ENCODE assay signal across 1 cellular context in genomic region chr5:175444905-175445456, GRCh38.
TF ChIP-seq lines count a peak whose summit lies in the region.

No MANE protein-coding gene starts in this region.

TF ChIP-seq in H1, 55 proteins besides CTCF, POLR2A, EP300 and RAD21:
- no peak for TF ChIP-seq TCF12 (IDR thresholded peaks at IDR 0.05; ENCODE audit: low read depth, low read length)
- peak; percentile 26; the same call in 1 of the 2 replicates for TF ChIP-seq E2F6 (IDR thresholded peaks at IDR 0.05)
- no peak for TF ChIP-seq KDM5A (IDR thresholded peaks at IDR 0.05; ENCODE audit: low read length)
- TF ChIP-seq USF2 (IDR thresholded peaks at IDR 0.05; ENCODE audit: low read length): no peak
